Comparison of ENCODE assay signal across 16 cellular contexts in genomic region chr6:54598787-54599309, GRCh38.
"Had no signal": no experiment of that assay in that cellular context is flagged by ENCODE, and none has a peak within 500 bp of the region (broad histone marks: within the 10 kb centered on the region; RNA-seq: fewer than 3 reads in every experiment).

No MANE protein-coding gene starts in this region.

- H3K27ac ChIP-seq: ascending aorta, left ventricle myocardium inferior, skin epidermis, tibial nerve, uterus had no signal

- H3K9me3 ChIP-seq: ascending aorta, left ventricle myocardium inferior, uterus had no signal

- H3K27me3 ChIP-seq: ascending aorta, tibial nerve, uterus had no signal

- H3K4me1 ChIP-seq: ascending aorta, left ventricle myocardium inferior, tibial nerve, uterus had no signal

- H3K36me3 ChIP-seq: ascending aorta, left ventricle myocardium inferior, tibial nerve, uterus had no signal

- ATAC-seq: natural killer cell treated with Interleukin-12 subunit alpha and Interleukin-12 subunit beta and Interleukin-15 and Interleukin-18, amount 100 ng/mL, for 72 hours had no signal

- DNase-seq: activated CD4-positive, alpha-beta T cell treated with anti-CD3 and anti-CD28 coated beads, Interleukin-2, amount 50 U/mL, for 1 hour; activated CD8-positive, alpha-beta memory T cell treated with anti-CD3 and anti-CD28 coated beads for 24 hours; activated naive CD8-positive, alpha-beta T cell treated with anti-CD3 and anti-CD28 coated beads for 36 hours; central memory CD4-positive, alpha-beta T cell; effector CD8-positive, alpha-beta T cell; hypothalamus; left ventricle myocardium inferior; posterior cingulate gyrus; stimulated activated CD4-positive, alpha-beta T cell treated with anti-CD3 and anti-CD28 coated beads, Interleukin-4, amount 100 ng/mL, for 24 hours; stimulated activated naive CD4-positive, alpha-beta T cell; substantia nigra; uterus had no signal

- H3K4me3 ChIP-seq: ascending aorta, left ventricle myocardium inferior, skin epidermis, tibial nerve, uterus had no signal
